8 cellular contexts compared by ENCODE assay signal in the genomic region with DNA sequence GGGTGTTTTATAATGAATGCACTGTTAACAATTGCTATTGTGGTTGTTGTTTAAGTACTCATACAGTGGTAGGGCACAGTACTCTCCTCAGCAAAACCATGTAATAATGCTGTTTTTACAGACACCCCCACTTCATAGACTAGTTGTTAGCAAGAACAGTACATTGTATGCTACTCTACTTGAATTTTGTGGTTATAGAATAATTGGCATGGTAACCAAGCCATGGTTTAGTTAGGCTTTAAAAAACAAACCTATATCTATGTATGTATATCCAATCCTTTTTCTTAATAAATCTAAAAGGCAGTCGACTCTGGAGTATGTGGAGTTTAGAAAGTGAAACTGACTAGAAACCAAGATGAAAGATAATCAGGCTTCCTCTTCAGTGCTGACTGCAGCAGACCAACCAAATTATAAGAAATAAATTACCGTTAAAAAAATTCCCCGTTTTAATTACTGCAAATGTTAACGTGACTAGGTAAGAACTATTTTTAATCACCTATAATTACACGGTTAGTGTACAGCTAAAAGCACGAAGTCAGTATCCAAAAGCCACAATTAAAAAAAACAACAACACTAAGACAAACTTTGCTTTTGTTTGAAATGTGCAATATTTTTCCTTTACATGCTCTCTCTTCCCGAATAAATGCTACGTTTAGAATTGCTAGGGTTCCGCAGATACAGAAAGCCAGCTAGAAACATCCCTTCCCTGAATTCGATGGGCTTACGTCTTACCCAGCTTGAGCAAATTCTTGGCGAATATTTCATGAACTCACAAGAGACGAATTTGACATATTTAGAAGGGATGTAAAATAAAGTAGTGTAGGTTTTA.
A peak's percentile ranks its signal among the peaks of the same experiment; 100 is the strongest.
DNase-seq lines count a peak whose midpoint lies in the region; ATAC-seq, FAIRE-seq and TF ChIP-seq lines count a peak whose summit lies in the region.

No MANE protein-coding gene starts in this region.

- H3F3A ChIP-seq in MM.1S (ENCODE audit: insufficient read depth, low read length) = peaks cover 22% of the 10 kb centered on the region

- FAIRE-seq in A549 (lab: Jason Lieb, UNC) (no peak), K562 (lab: Jason Lieb, UNC) (peak; percentile 11)

- peaks cover 32% of the 10 kb centered on the region for H3K4me1 ChIP-seq in A549
- peaks cover 24% of the 10 kb centered on the region for H3K4me1 ChIP-seq in MM.1S (ENCODE audit: low read length)
- peaks cover 31 to 60% of the 10 kb centered on the region in 2 experiments for H3K4me1 ChIP-seq in K562 (replicated peaks in 1 of 2; ENCODE audit: control insufficient read depth in 2 of 2, insufficient read depth in 2 of 2, low read length in 2 of 2)

- DNase-seq in A549 (ENCODE audit: low read depth in 1 of 2, low spot score in 1 of 2) (no peak), MM.1S (peak; percentile 78), K562 (ENCODE audit: extremely low read depth in 1 of 4, low spot score in 3 of 4) (peak in 2 of 4 experiments; percentile 24 to 34), kidney glomerular epithelial cell (lab: John Stamatoyannopoulos, UW) (peak; percentile 79), NCI-H1048 (lab: John Stamatoyannopoulos, UW) (no peak), hepatic stellate cell (ENCODE audit: low spot score) (no peak)
- DNase-seq in stimulated activated naive CD8-positive, alpha-beta T cell treated with anti-CD3 and anti-CD28 coated beads, Interleukin-15, Interleukin-2, amounts not matched to agents 100 U/mL and 50 U/mL, for 24 hours = no peak

- TSS peak; percentile 99 for BruUV-seq in K562 (replicated peaks; lab: Mats Ljungman, UMichigan)

- in situ Hi-C loops in K562 (cut with MboI) = no loop called here

- TF ChIP-seq RAD21 in A549 (conservative IDR thresholded peaks at IDR 0.05 in 1 of 2, IDR thresholded peaks at IDR 0.05 in 1 of 2) (no peak), K562 (CRISPR knock-in tag; conservative IDR thresholded peaks at IDR 0.05 in 1 of 2, IDR thresholded peaks at IDR 0.05 in 1 of 2) (0 out of 4 replicates have a peak, but pooled peaks of 1 of the 2 experiments have one; percentile 4)

- no peaks in the 10 kb centered on the region for H3K9me2 ChIP-seq in MM.1S (replicated peaks; ENCODE audit: insufficient read depth, low read length)

- no peaks in the 10 kb centered on the region for H3K9me1 ChIP-seq in K562 (ENCODE audit: control insufficient read depth, insufficient read depth, low read length)

- H3K9me3 ChIP-seq in A549 (no peaks in the 10 kb centered on the region), MM.1S (replicated peaks; ENCODE audit: insufficient read depth, low read length) (no peaks in the 10 kb centered on the region), K562 (replicated peaks; ENCODE audit: control insufficient read depth, insufficient read depth, low read depth, low read length) (no peaks in the 10 kb centered on the region)

- H2AFZ ChIP-seq in MM.1S (ENCODE audit: low read length) (peak overlapping the region; percentile 83), K562 (ENCODE audit: low read depth, low read length) (peak overlapping the region; percentile 83)

- WGBS in A549 (ENCODE audit: missing lambda C conversion rate) = 65% methylated on average over 13 of the region's 13 CpGs
- WGBS in K562 (ENCODE audit: insufficient coverage, low coverage, missing lambda C conversion rate) = 2% methylated on average over 13 of the region's 13 CpGs

- TF ChIP-seq CTCF in A549 (IDR thresholded peaks at IDR 0.05) (no peak), MM.1S (IDR thresholded peaks at IDR 0.05; ENCODE audit: low read length) (no peak), K562 (IDR thresholded peaks at IDR 0.05 in 2 of 3, conservative IDR thresholded peaks at IDR 0.05 in 1 of 3; ENCODE audit: insufficient read depth in 2 of 3, low read depth in 1 of 3, low read length in 3 of 3) (no peak)

- ATAC-seq in A549 = no peak
- ATAC-seq in GM18498 (IDR thresholded peaks at IDR 0.05; ENCODE audit: unreplicated experiment) = peak; percentile 41
- ATAC-seq in K562 = peak; percentile 33
- peak; percentile 30 for ATAC-seq in stimulated activated naive CD8-positive, alpha-beta T cell treated with anti-CD3 and anti-CD28 coated beads, Interleukin-15, Interleukin-2, amounts not matched to agents 100 U/mL and 50 U/mL, for 24 hours

- CTCF ChIA-PET in A549 (lab: Yijun Ruan, JAX) = interaction anchor here (0.7 to 4.1 kb wide), 17 partner anchors 9 to 175 kb away, joined by 3 to 20 read pairs (median 3); no protein-coding TSS in a partner anchor
- CTCF ChIA-PET in K562 (lab: Yijun Ruan, JAX; ENCODE audit: low intra/inter-chr PET ratio) = no interaction called here

- POLR2A ChIA-PET in A549 (lab: Yijun Ruan, JAX) (interaction anchor here (1.0 to 3.8 kb wide), 5 partner anchors 16 to 121 kb away, joined by 3 to 38 read pairs (median 8); partner anchors contain the start of gene SERTAD2), K562 (lab: Yijun Ruan, JAX) (interaction anchor here (0.6 to 1.5 kb wide), 8 partner anchors 16 to 870 kb away, joined by 3 to 11 read pairs (median 3); no protein-coding TSS in a partner anchor)

- peak overlapping the region; percentile 85 to 94; a peak in 5 of 6 replicates for H3K27ac ChIP-seq in A549
- peak overlapping the region; percentile 85 for H3K27ac ChIP-seq in MM.1S (ENCODE audit: low read length)
- H3K27ac ChIP-seq in K562 (ENCODE audit: extremely low read depth, low read depth, low read length) = peak overlapping the region; percentile 77

- H3K27me3 ChIP-seq in MM.1S (replicated peaks; ENCODE audit: insufficient read depth, low read length) (no peaks in the 10 kb centered on the region), K562 (ENCODE audit: control insufficient read depth in 2 of 2, insufficient read depth in 2 of 2, low read length in 2 of 2) (no peaks in the 10 kb centered on the region)

- intact Hi-C loops in K562 (cut with micrococcal nuclease) = loop anchor here (2.0 to 5.0 kb wide), 4 partner anchors 16 to 120 kb away; no protein-coding TSS in a partner anchor

- TF ChIP-seq POLR2A in A549 (IDR thresholded peaks at IDR 0.05; ENCODE audit: low read length) (no peak), K562 (conservative IDR thresholded peaks at IDR 0.05) (no peak)

- no peaks in the 10 kb centered on the region for H3K79me2 ChIP-seq in MM.1S (ENCODE audit: low read length)
- H3K79me2 ChIP-seq in K562 (ENCODE audit: control insufficient read depth, insufficient read depth, low read length) = no peaks in the 10 kb centered on the region

- no peaks in the 10 kb centered on the region for H4K20me1 ChIP-seq in MM.1S (ENCODE audit: insufficient read depth, low read length)
- H4K20me1 ChIP-seq in K562 (replicated peaks; ENCODE audit: control insufficient read depth, insufficient read depth, low read length) = no peaks in the 10 kb centered on the region

- peak overlapping the region; percentile 96 for H3K9ac ChIP-seq in MM.1S (ENCODE audit: low read length)
- peak overlapping the region in 1 of 2 experiments; percentile 76; a peak in 2 of 4 replicates for H3K9ac ChIP-seq in K562 (ENCODE audit: insufficient read depth in 1 of 2, low read depth in 2 of 2, low read length in 2 of 2)

- H3K4me2 ChIP-seq in A549 (peak overlapping the region; percentile 80), MM.1S (ENCODE audit: low read depth, low read length) (peak overlapping the region; percentile 85), K562 (ENCODE audit: insufficient read depth, low read length) (peak overlapping the region; percentile 77)

- TF ChIP-seq EP300 in A549 (IDR thresholded peaks at IDR 0.05) (no peak), K562 (IDR thresholded peaks at IDR 0.05; ENCODE audit: low read length) (no peak)

- peak overlapping the region; percentile 65 for H3K4me3 ChIP-seq in A549
- peak overlapping the region; percentile 64 for H3K4me3 ChIP-seq in MM.1S (ENCODE audit: low read length)
- H3K4me3 ChIP-seq in K562 = peak overlapping the region; percentile 61

- H3K36me3 ChIP-seq in MM.1S (replicated peaks; ENCODE audit: insufficient read depth, low read length) (no peaks in the 10 kb centered on the region), K562 (ENCODE audit: control insufficient read depth, insufficient read depth, low read length) (no peaks in the 10 kb centered on the region)

TF ChIP-seq in A549, 52 proteins besides CTCF, POLR2A, EP300 and RAD21 (continues in another document):
- TF ChIP-seq HES2 (IDR thresholded peaks at IDR 0.05) (no peak), TFCP2L1 (CRISPR knock-in tag; IDR thresholded peaks at IDR 0.05) (no peak), NFE2L2 (conservative IDR thresholded peaks at IDR 0.05; ENCODE audit: low read length) (no peak), MYC (IDR thresholded peaks at IDR 0.05; ENCODE audit: borderline replicate concordance, low read length) (no peak), ZNF302 (CRISPR knock-in tag; IDR thresholded peaks at IDR 0.05) (no peak), CEBPB (IDR thresholded peaks at IDR 0.05) (no peak)
- TF ChIP-seq, protein P1, sequence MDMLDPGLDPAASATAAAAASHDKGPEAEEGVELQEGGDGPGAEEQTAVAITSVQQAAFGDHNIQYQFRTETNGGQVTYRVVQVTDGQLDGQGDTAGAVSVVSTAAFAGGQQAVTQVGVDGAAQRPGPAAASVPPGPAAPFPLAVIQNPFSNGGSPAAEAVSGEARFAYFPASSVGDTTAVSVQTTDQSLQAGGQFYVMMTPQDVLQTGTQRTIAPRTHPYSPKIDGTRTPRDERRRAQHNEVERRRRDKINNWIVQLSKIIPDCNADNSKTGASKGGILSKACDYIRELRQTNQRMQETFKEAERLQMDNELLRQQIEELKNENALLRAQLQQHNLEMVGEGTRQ (IDR thresholded peaks at IDR 0.05) = no peak

TF ChIP-seq in K562, 482 proteins besides CTCF, POLR2A, EP300 and RAD21 (continues in another document):
- TF ChIP-seq ZNF41 (CRISPR knock-in tag; conservative IDR thresholded peaks at IDR 0.05) = 0 out of 2 replicates have a peak, but pooled peaks have one; percentile 19
- no peak for TF ChIP-seq HCFC1 (IDR thresholded peaks at IDR 0.05; ENCODE audit: low read depth, low read length)
- TF ChIP-seq ID3 (CRISPR knock-in tag; IDR thresholded peaks at IDR 0.05) = no peak
- TF ChIP-seq ID3 (tag; IDR thresholded peaks at IDR 0.05) = 0 out of 2 replicates have a peak, but pooled peaks have one; percentile 6
- TF ChIP-seq MYBL2 (IDR thresholded peaks at IDR 0.05; ENCODE audit: low read depth) = no peak
- TF ChIP-seq MYBL2 (CRISPR knock-in tag; IDR thresholded peaks at IDR 0.05; ENCODE audit: borderline replicate concordance) = no peak

Comparison
In these comparisons a context has a peak if more than half of its experiments do, and no peak if none do; other contexts are left out.
1. ATAC-seq: peak in GM18498 (single experiment), K562 (single experiment) and stimulated activated naive CD8-positive, alpha-beta T cell treated with anti-CD3 and anti-CD28 coated beads, Interleukin-15, Interleukin-2, amounts not matched to agents 100 U/mL and 50 U/mL, for 24 hours (single experiment); none in A549 (0 of 2).
2. DNase-seq: peak in MM.1S (single experiment) and kidney glomerular epithelial cell (single experiment); none in A549 (0 of 2), stimulated activated naive CD8-positive, alpha-beta T cell treated with anti-CD3 and anti-CD28 coated beads, Interleukin-15, Interleukin-2, amounts not matched to agents 100 U/mL and 50 U/mL, for 24 hours (single experiment), NCI-H1048 (single experiment) and hepatic stellate cell (single experiment).
3. Of the 35 proteins assayed by ChIP-seq in both K562 and A549: peak only in K562: MAFK; only in A549: CBX8; in both: none; in neither: 32; mixed calls (peak in some experiments, not most) for 1.
4. Peak in every context shown above with its lines, with median percentiles within 50 percentile points of each other: H3K27ac ChIP-seq, H3K4me2 ChIP-seq and H3K4me3 ChIP-seq.